ENCODE assay signal across 9 cellular contexts in the genomic region with DNA sequence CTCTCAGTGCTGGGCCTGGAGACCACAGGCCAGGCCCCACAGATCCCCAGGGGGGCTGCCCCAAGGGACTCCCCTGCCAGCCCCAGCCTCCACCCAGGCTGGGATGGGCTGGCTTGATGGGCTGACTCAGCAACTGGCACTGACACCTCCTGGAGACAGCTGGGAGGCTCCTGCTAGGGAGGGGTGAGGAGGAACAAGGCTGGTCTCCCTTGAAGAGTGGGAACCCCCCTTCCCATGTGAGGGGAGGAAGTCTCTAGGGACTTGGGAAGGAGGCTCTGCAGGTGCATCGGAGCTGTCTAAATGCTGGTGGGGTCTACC. TPM values are rescaled to one million over a fixed set of nuclear protein-coding genes. Genes with fewer than 3 reads are reported as not detected.
DNase-seq lines count a peak whose midpoint lies in the region; ATAC-seq and TF ChIP-seq lines count a peak whose summit lies in the region.
"Had no signal": no experiment of that assay in that cellular context is flagged by ENCODE, and none has a peak within 500 bp of the region (broad histone marks: within the 10 kb centered on the region; RNA-seq: fewer than 3 reads in every experiment).

No MANE protein-coding gene starts in this region.

- H3K79me2 ChIP-seq in mammary epithelial cell (ENCODE audit: insufficient read depth, low read length) (peaks cover 37% of the 10 kb centered on the region), neural progenitor cell (ENCODE audit: low read depth) (peaks cover 96% of the 10 kb centered on the region)

- H3K9me3 ChIP-seq in mammary epithelial cell (replicated peaks; ENCODE audit: insufficient read depth, low read length) (no peaks in the 10 kb centered on the region), neural progenitor cell (ENCODE audit: low read depth) (no peaks in the 10 kb centered on the region), tibial artery (no peaks in the 10 kb centered on the region)

- TF ChIP-seq CTCF in mammary epithelial cell (conservative IDR thresholded peaks at IDR 0.05 in 1 of 2, IDR thresholded peaks at IDR 0.05 in 1 of 2; ENCODE audit: extremely low read depth in 1 of 2, insufficient read depth in 1 of 2, low read depth in 1 of 2, low read length in 2 of 2) (peak in 1 of 2 donors; percentile 24), neural progenitor cell (IDR thresholded peaks at IDR 0.05) (no peak), tibial artery (IDR thresholded peaks at IDR 0.05) (no peak)

- H3K4me2 ChIP-seq in mammary epithelial cell (ENCODE audit: insufficient read depth, low read depth, low read length): no peak overlapping the region
- H3K4me2 ChIP-seq in neural progenitor cell: no peak overlapping the region

- H3K27ac Mint-ChIP-seq in neural progenitor cell: peak overlapping the region; percentile 25

- BruUV-seq in mammary epithelial cell (replicated peaks; lab: Mats Ljungman, UMichigan): no TSS peak

- H3K9me3 Mint-ChIP-seq in neural progenitor cell: no peaks in the 10 kb centered on the region

- H3K4me3 ChIP-seq in mammary epithelial cell (replicated peaks in 1 of 3; ENCODE audit: insufficient read depth in 1 of 3, low read depth in 2 of 3, low read length in 3 of 3) (no peak overlapping the region), neural progenitor cell (no peak overlapping the region), tibial artery (no peak overlapping the region)

- peaks cover 46% of the 10 kb centered on the region for H3K4me1 Mint-ChIP-seq in neural progenitor cell

- H3K9ac ChIP-seq in mammary epithelial cell (ENCODE audit: insufficient read depth, low read length): no peak overlapping the region
- H3K9ac ChIP-seq in neural progenitor cell: no peak overlapping the region

- in situ Hi-C loops in mammary epithelial cell (cut with MboI; ENCODE audit: low sequenced_read_pairs in 2 of 2): no loop called here

- ATAC-seq in HG02678 (IDR thresholded peaks at IDR 0.05; ENCODE audit: unreplicated experiment) (no peak), HG02981 (IDR thresholded peaks at IDR 0.05; ENCODE audit: unreplicated experiment) (no peak)

- H3K4me1 ChIP-seq in mammary epithelial cell (ENCODE audit: insufficient read depth, low read length) (peaks cover 43% of the 10 kb centered on the region), neural progenitor cell (peaks cover 66% of the 10 kb centered on the region), tibial artery (peaks cover 0 to 53% (median 17%) of the 10 kb centered on the region in 4 donors)

- WGBS in mammary epithelial cell (ENCODE audit: low coverage, missing lambda C conversion rate): 100% methylated on average over 1 of the region's 1 CpG

- H4K20me1 ChIP-seq in mammary epithelial cell (ENCODE audit: insufficient read depth, low read length) (no peaks in the 10 kb centered on the region), neural progenitor cell (ENCODE audit: low read depth) (peaks cover 58% of the 10 kb centered on the region)

- CTCF ChIA-PET in mammary epithelial cell (lab: Charles Lee; ENCODE audit: low non-redundant PET): interaction anchor here (0.6 kb wide), 1 partner anchor 124 kb away, joined by 3 read pairs; no protein-coding TSS in a partner anchor

- H3F3A ChIP-seq in neural progenitor cell (ENCODE audit: low read depth): peaks cover 35% of the 10 kb centered on the region

- H2AFZ ChIP-seq in mammary epithelial cell (ENCODE audit: low read depth, low read length) (no peak overlapping the region), neural progenitor cell (replicated peaks) (no peak overlapping the region)

- dilution Hi-C loops in mammary epithelial cell (cut with HindIII; ENCODE audit: low sequenced_read_pairs): no loop called here

- H3K4me3 Mint-ChIP-seq in neural progenitor cell: no peak overlapping the region

- H3K36me3 Mint-ChIP-seq in neural progenitor cell: no peaks in the 10 kb centered on the region

- H3K27ac ChIP-seq in mammary epithelial cell (ENCODE audit: insufficient read depth, low read depth, low read length): no peak overlapping the region
- peak overlapping the region; percentile 89 for H3K27ac ChIP-seq in neural progenitor cell
- H3K27ac ChIP-seq in tibial artery: no peak overlapping the region

- intact Hi-C loops in mammary epithelial cell (cut with micrococcal nuclease): no loop called here
- intact Hi-C loops in tibial artery (cut with DNase I; ENCODE audit: low total_unique reads): no loop called here

- H3K36me3 ChIP-seq in mammary epithelial cell (ENCODE audit: insufficient read depth, low read length) (no peaks in the 10 kb centered on the region), neural progenitor cell (no peaks in the 10 kb centered on the region), tibial artery (no peaks in the 10 kb centered on the region)

- H3K27me3 ChIP-seq in mammary epithelial cell (ENCODE audit: insufficient read depth, low read length) (no peaks in the 10 kb centered on the region), neural progenitor cell (no peaks in the 10 kb centered on the region), tibial artery (no peaks in the 10 kb centered on the region)

- DNase-seq in Daoy (ENCODE audit: low read depth): peak; percentile 78
- DNase-seq in M059J (ENCODE audit: low read depth): peak; percentile 52
- DNase-seq in mammary epithelial cell: peak; percentile 35
- no peak for DNase-seq in neural progenitor cell (ENCODE audit: low spot score)
- DNase-seq in OCI-M1 (lab: John Stamatoyannopoulos, UW): no peak
- DNase-seq in tibial artery: no peak

- H3K27me3 Mint-ChIP-seq in neural progenitor cell (ENCODE audit: insufficient read depth, low read depth): peaks cover 2% of the 10 kb centered on the region

RNA-seq across cellular contexts. Expression of gene NHERF1, which starts 10.4 kb away (rescaled TPM):
- 38.1 and 44.8 TPM in 2 replicates for total RNA-seq in Daoy (2014; rRNA removed; shearing (Covaris generic))
- 63.1 and 80.7 TPM in 2 replicates for total RNA-seq in M059J (2014; rRNA removed; shearing (Covaris generic))
- total RNA-seq in mammary epithelial cell (10 to 100 TPM in 1 of 2 donors, 1 to 10 TPM in 1; 5.8 to 24.6 TPM), neural progenitor cell (ENCODE audit: low replicate concordance) (27.1 and 63.8 TPM in 2 replicates)
- 36.3 TPM for polyA plus RNA-seq in mammary epithelial cell
- 59.6 TPM for polyA minus RNA-seq in mammary epithelial cell

RNA-seq across cellular contexts. Expression of gene NAT9, which starts 17.3 kb away (rescaled TPM):
- 30.0 and 31.1 TPM in 2 replicates for total RNA-seq in Daoy (2014; rRNA removed; shearing (Covaris generic))
- total RNA-seq in M059J (2014; rRNA removed; shearing (Covaris generic)): 18.4 and 18.5 TPM in 2 replicates
- total RNA-seq in mammary epithelial cell (10 to 100 TPM; 24.7 to 76.5 TPM), neural progenitor cell (ENCODE audit: low replicate concordance) (68.9 and 75.3 TPM in 2 replicates)
- 37.3 TPM for polyA plus RNA-seq in mammary epithelial cell
- 4.1 TPM for polyA minus RNA-seq in mammary epithelial cell

RNA-seq across cellular contexts. Expression of gene RAB37, which starts 21.7 kb away (rescaled TPM):
- total RNA-seq in Daoy (2014; rRNA removed; shearing (Covaris generic)): not detected in 2 replicates
- total RNA-seq in M059J (2014; rRNA removed; shearing (Covaris generic)): not detected in 2 replicates
- total RNA-seq in mammary epithelial cell (not detected), neural progenitor cell (ENCODE audit: low replicate concordance) (1.5 and 4.3 TPM in 2 replicates)
- polyA plus RNA-seq in mammary epithelial cell: not detected
- not detected for polyA minus RNA-seq in mammary epithelial cell

RNA-seq across cellular contexts. Expression of gene CD300LF, which starts 46.1 kb away (rescaled TPM):
- total RNA-seq in Daoy (2014; rRNA removed; shearing (Covaris generic)): not detected in 2 replicates
- total RNA-seq in M059J (2014; rRNA removed; shearing (Covaris generic)): not detected in 2 replicates
- total RNA-seq in mammary epithelial cell: not detected
- polyA plus RNA-seq in mammary epithelial cell: not detected
- polyA minus RNA-seq in mammary epithelial cell: not detected
- total RNA-seq in neural progenitor cell (ENCODE audit: low replicate concordance): not detected in 2 replicates
- total RNA-seq: fibroblast of lung had no signal
- polyA plus RNA-seq: fibroblast of lung had no signal

Comparison
In these comparisons a context has a peak if more than half of its experiments do, and no peak if none do; other contexts are left out.
1. DNase-seq: peak in Daoy (single experiment), M059J (single experiment) and mammary epithelial cell (single experiment); none in neural progenitor cell (single experiment), OCI-M1 (single experiment) and tibial artery (0 of 2).